ENCODE assay signal across 12 cellular contexts in genomic region chr9:112038017-112038408, GRCh38.
DNase-seq lines count a peak whose midpoint lies in the region; ATAC-seq and TF ChIP-seq lines count a peak whose summit lies in the region.
"Had no signal": no experiment of that assay in that cellular context is flagged by ENCODE, and none has a peak within 500 bp of the region (broad histone marks: within the 10 kb centered on the region; RNA-seq: fewer than 3 reads in every experiment).

No MANE protein-coding gene starts in this region.

- peaks cover 70% of the 10 kb centered on the region for H3K4me1 Mint-ChIP-seq in activated T-cell treated with anti-CD3 and anti-CD28 coated beads, Interleukin-2, amount 50 U/mL, for 72 hours (ENCODE audit: low read depth)
- peaks cover 71% of the 10 kb centered on the region for H3K4me1 Mint-ChIP-seq in stimulated activated naive CD8-positive, alpha-beta T cell treated with anti-CD3 and anti-CD28 coated beads, Interleukin-15, amount 100 ng/mL, for 72 hours

- peak overlapping the region in 1 of 2 donors; percentile 42 for H3K4me3 Mint-ChIP-seq in activated T-cell treated with anti-CD3 and anti-CD28 coated beads, Interleukin-2, amount 50 U/mL, for 72 hours
- peak overlapping the region; percentile 50 to 51 for H3K4me3 Mint-ChIP-seq in stimulated activated naive CD8-positive, alpha-beta T cell treated with anti-CD3 and anti-CD28 coated beads, Interleukin-15, amount 100 ng/mL, for 72 hours

- H3K36me3 Mint-ChIP-seq in activated T-cell treated with anti-CD3 and anti-CD28 coated beads, Interleukin-2, amount 50 U/mL, for 72 hours (ENCODE audit: insufficient read depth in 2 of 2): peaks cover 0 to 3% of the 10 kb centered on the region in 2 donors

- H3K27ac ChIP-seq in brain microvascular endothelial cell: peak overlapping the region; percentile 92
- H3K27ac ChIP-seq: cardiac muscle cell, esophagus muscularis mucosa had no signal

- in situ Hi-C loops in brain microvascular endothelial cell (cut with HindIII; ENCODE audit: low pct_ligation_motif_present, low sequenced_read_pairs): no loop called here
- in situ Hi-C loops in ACHN (cut with HindIII; ENCODE audit: low pct_ligation_motif_present, low pct_unique_long_range_greater_than_20kb, low sequenced_read_pairs): no loop called here

- no peak for ATAC-seq in activated T-cell treated with anti-CD3 and anti-CD28 coated beads, Interleukin-2, amount 50 U/mL, for 72 hours (replicated peaks in 1 of 2)
- ATAC-seq in stimulated activated naive CD8-positive, alpha-beta T cell treated with anti-CD3 and anti-CD28 coated beads, Interleukin-15, amount 100 ng/mL, for 72 hours: no peak
- no peak for ATAC-seq in GM21717 (IDR thresholded peaks at IDR 0.05; ENCODE audit: unreplicated experiment)

- peak overlapping the region; percentile 69 for H3K27ac Mint-ChIP-seq in activated T-cell treated with anti-CD3 and anti-CD28 coated beads, Interleukin-2, amount 50 U/mL, for 72 hours
- H3K27ac Mint-ChIP-seq in stimulated activated naive CD8-positive, alpha-beta T cell treated with anti-CD3 and anti-CD28 coated beads, Interleukin-15, amount 100 ng/mL, for 72 hours: no peak overlapping the region

- TF ChIP-seq CTCF in brain microvascular endothelial cell (IDR thresholded peaks at IDR 0.05; ENCODE audit: low read depth, low read length, missing control alignments): no peak

- peaks cover 36% of the 10 kb centered on the region for H3K27me3 Mint-ChIP-seq in activated T-cell treated with anti-CD3 and anti-CD28 coated beads, Interleukin-2, amount 50 U/mL, for 72 hours (ENCODE audit: low read depth)
- H3K27me3 Mint-ChIP-seq in stimulated activated naive CD8-positive, alpha-beta T cell treated with anti-CD3 and anti-CD28 coated beads, Interleukin-15, amount 100 ng/mL, for 72 hours: peaks cover 55% of the 10 kb centered on the region

- H3K27me3 ChIP-seq in brain microvascular endothelial cell (replicated peaks): no peaks in the 10 kb centered on the region
- H3K27me3 ChIP-seq: cardiac muscle cell, esophagus muscularis mucosa had no signal

- H3K36me3 ChIP-seq in brain microvascular endothelial cell (replicated peaks): no peaks in the 10 kb centered on the region
- H3K36me3 ChIP-seq: cardiac muscle cell, esophagus muscularis mucosa, HAP-1 had no signal

- no peaks in the 10 kb centered on the region for H3K9me3 Mint-ChIP-seq in activated T-cell treated with anti-CD3 and anti-CD28 coated beads, Interleukin-2, amount 50 U/mL, for 72 hours
- peaks cover 0 to 7% of the 10 kb centered on the region in 2 donors for H3K9me3 Mint-ChIP-seq in stimulated activated naive CD8-positive, alpha-beta T cell treated with anti-CD3 and anti-CD28 coated beads, Interleukin-15, amount 100 ng/mL, for 72 hours

- DNase-seq in activated T-cell treated with anti-CD3 and anti-CD28 coated beads, Interleukin-2, amount 50 U/mL, for 72 hours: no peak
- no peak for DNase-seq in activated T-cell treated with anti-CD3 and anti-CD28 coated beads, Interleukin-2, amount 50 U/mL, for 48 hours
- peak; percentile 37 for DNase-seq in NOMO-1 treated with dmso at 0.1 percent for 144 hours (lab: John Stamatoyannopoulos, UW; ENCODE audit: unreplicated experiment)
- DNase-seq in brain microvascular endothelial cell: no peak
- no peak for DNase-seq in stimulated activated naive CD8-positive, alpha-beta T cell treated with anti-CD3 and anti-CD28 coated beads, Interleukin-15, amount 100 ng/mL, for 72 hours
- DNase-seq in ACHN: no peak
- no peak for DNase-seq in DMS79 (lab: John Stamatoyannopoulos, UW)
- DNase-seq: NCI-H446 treated with DMSO at 0.1 percent for 48 hours had no signal

- no peak overlapping the region for H3K4me3 ChIP-seq in brain microvascular endothelial cell (ENCODE audit: low read depth, low read length)
- H3K4me3 ChIP-seq: cardiac muscle cell, esophagus muscularis mucosa, HAP-1 had no signal
